ENCODE assay signal across 8 cellular contexts in the genomic region with DNA sequence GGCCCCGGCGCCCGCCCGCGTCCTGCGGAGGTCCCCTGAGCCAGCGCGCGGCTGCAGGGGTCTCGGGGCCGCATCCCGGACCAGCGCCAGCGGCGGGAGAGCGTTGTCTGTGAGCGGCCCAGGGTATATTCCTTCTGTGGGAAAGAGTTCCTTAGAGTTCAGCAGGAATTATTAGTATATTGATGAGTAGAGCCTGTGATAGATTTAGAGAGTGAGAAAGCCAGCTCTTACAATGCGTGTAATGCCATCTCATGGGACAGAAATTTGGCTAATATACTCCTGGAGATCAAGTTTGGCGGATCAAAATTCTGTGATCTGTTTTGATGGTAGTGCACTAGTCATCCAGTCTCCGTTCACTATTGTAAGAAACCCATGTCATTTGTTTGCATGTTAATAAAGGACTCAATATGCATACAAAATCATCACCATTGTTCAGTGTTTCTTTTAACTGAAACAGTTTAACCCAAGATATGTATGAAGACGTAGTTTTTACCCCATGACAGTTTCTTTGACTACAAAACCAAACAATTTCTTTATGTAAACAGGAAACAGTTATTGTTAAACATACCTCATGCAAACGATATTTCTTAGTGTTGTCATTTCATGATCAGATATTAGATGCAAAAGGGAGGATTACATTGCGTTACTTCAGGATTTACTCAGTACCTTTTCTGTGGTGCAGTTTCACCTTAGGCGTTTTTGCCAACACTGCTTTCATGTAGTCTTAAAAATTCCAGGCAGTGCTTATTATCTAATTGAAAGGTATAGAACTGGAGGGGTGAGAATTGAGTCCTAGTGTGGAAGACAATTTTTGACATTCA. TPM values are rescaled to one million over a fixed set of nuclear protein-coding genes. Genes with fewer than 3 reads are reported as not detected.
DNase-seq lines count a peak whose midpoint lies in the region; ATAC-seq and TF ChIP-seq lines count a peak whose summit lies in the region.

No MANE protein-coding gene starts in this region.

- ATAC-seq in activated naive CD8-positive, alpha-beta T cell treated with anti-CD3 and anti-CD28 coated beads, Interleukin-2, amount 50 U/mL, for 24 hours: no peak
- ATAC-seq in HG03159 (IDR thresholded peaks at IDR 0.05; ENCODE audit: unreplicated experiment) (no peak), HG02840 (IDR thresholded peaks at IDR 0.05; ENCODE audit: low FRiP score, unreplicated experiment) (no peak)

- no peak for TF ChIP-seq CTCF in type B pancreatic cell (conservative IDR thresholded peaks at IDR 0.05)

- H3K9me3 Mint-ChIP-seq in activated naive CD4-positive, alpha-beta T cell treated with anti-CD3 and anti-CD28 coated beads, Interleukin-2, amount 10 ng/mL, durations not matched to agents 7 days and 5 days: no peaks in the 10 kb centered on the region
- H3K9me3 Mint-ChIP-seq in activated naive CD8-positive, alpha-beta T cell treated with anti-CD3 and anti-CD28 coated beads, Interleukin-2, amount 50 U/mL, for 24 hours: no peaks in the 10 kb centered on the region
- no peaks in the 10 kb centered on the region for H3K9me3 Mint-ChIP-seq in type B pancreatic cell

- H3K27ac Mint-ChIP-seq in activated naive CD4-positive, alpha-beta T cell treated with anti-CD3 and anti-CD28 coated beads, Interleukin-2, amount 10 ng/mL, durations not matched to agents 7 days and 5 days: no peak overlapping the region
- no peak overlapping the region for H3K27ac Mint-ChIP-seq in activated naive CD8-positive, alpha-beta T cell treated with anti-CD3 and anti-CD28 coated beads, Interleukin-2, amount 50 U/mL, for 24 hours
- H3K27ac Mint-ChIP-seq in type B pancreatic cell: peak overlapping the region; percentile 63

- H3K4me1 Mint-ChIP-seq in activated naive CD4-positive, alpha-beta T cell treated with anti-CD3 and anti-CD28 coated beads, Interleukin-2, amount 10 ng/mL, durations not matched to agents 7 days and 5 days: peaks cover 21% of the 10 kb centered on the region
- peaks cover 14% of the 10 kb centered on the region for H3K4me1 Mint-ChIP-seq in activated naive CD8-positive, alpha-beta T cell treated with anti-CD3 and anti-CD28 coated beads, Interleukin-2, amount 50 U/mL, for 24 hours
- H3K4me1 Mint-ChIP-seq in type B pancreatic cell (ENCODE audit: unreplicated experiment): peaks cover 34% of the 10 kb centered on the region

- CTCF ChIA-PET in activated naive CD4-positive, alpha-beta T cell treated with anti-CD3 and anti-CD28 coated beads, Interleukin-2, amount 10 ng/mL, durations not matched to agents 7 days and 5 days (lab: Charles Lee): no interaction called here

- H3K27me3 Mint-ChIP-seq in activated naive CD4-positive, alpha-beta T cell treated with anti-CD3 and anti-CD28 coated beads, Interleukin-2, amount 10 ng/mL, durations not matched to agents 7 days and 5 days: peaks cover 61% of the 10 kb centered on the region
- peaks cover 36% of the 10 kb centered on the region for H3K27me3 Mint-ChIP-seq in activated naive CD8-positive, alpha-beta T cell treated with anti-CD3 and anti-CD28 coated beads, Interleukin-2, amount 50 U/mL, for 24 hours
- no peaks in the 10 kb centered on the region for H3K27me3 Mint-ChIP-seq in type B pancreatic cell

- H3K36me3 Mint-ChIP-seq in activated naive CD4-positive, alpha-beta T cell treated with anti-CD3 and anti-CD28 coated beads, Interleukin-2, amount 10 ng/mL, durations not matched to agents 7 days and 5 days: no peaks in the 10 kb centered on the region
- H3K36me3 Mint-ChIP-seq in activated naive CD8-positive, alpha-beta T cell treated with anti-CD3 and anti-CD28 coated beads, Interleukin-2, amount 50 U/mL, for 24 hours (ENCODE audit: low read depth): no peaks in the 10 kb centered on the region
- peaks cover 10% of the 10 kb centered on the region for H3K36me3 Mint-ChIP-seq in type B pancreatic cell

- peak overlapping the region; percentile 58 for H3K4me3 Mint-ChIP-seq in activated naive CD4-positive, alpha-beta T cell treated with anti-CD3 and anti-CD28 coated beads, Interleukin-2, amount 10 ng/mL, durations not matched to agents 7 days and 5 days
- peak overlapping the region; percentile 74 for H3K4me3 Mint-ChIP-seq in activated naive CD8-positive, alpha-beta T cell treated with anti-CD3 and anti-CD28 coated beads, Interleukin-2, amount 50 U/mL, for 24 hours
- H3K4me3 Mint-ChIP-seq in type B pancreatic cell: peak overlapping the region; percentile 92

- no peak for DNase-seq in activated naive CD4-positive, alpha-beta T cell treated with anti-CD3 and anti-CD28 coated beads, Interleukin-2, amount 10 ng/mL, durations not matched to agents 7 days and 5 days
- no peak for DNase-seq in activated naive CD4-positive, alpha-beta T cell treated with anti-CD3 and anti-CD28 coated beads, Interleukin-2, amount 50 U/mL, for 16 hours
- no peak for DNase-seq in activated naive CD8-positive, alpha-beta T cell treated with anti-CD3 and anti-CD28 coated beads, Interleukin-2, amount 50 U/mL, for 24 hours
- DNase-seq in kidney tubule cell (ENCODE audit: low spot score): peak; percentile 20
- no peak for DNase-seq in type B pancreatic cell (ENCODE audit: extremely low spot score, unreplicated experiment)
- no peak for DNase-seq in NCI-H1694 treated with DMSO at 0.1 percent for 48 hours (lab: John Stamatoyannopoulos, UW)

RNA-seq across cellular contexts. Expression of gene TNFRSF19, which starts 9.9 kb away (rescaled TPM):
- total RNA-seq in type B pancreatic cell (ENCODE audit: low replicate concordance): 60.6 and 64.4 TPM in 2 replicates
